In the genomic region with DNA sequence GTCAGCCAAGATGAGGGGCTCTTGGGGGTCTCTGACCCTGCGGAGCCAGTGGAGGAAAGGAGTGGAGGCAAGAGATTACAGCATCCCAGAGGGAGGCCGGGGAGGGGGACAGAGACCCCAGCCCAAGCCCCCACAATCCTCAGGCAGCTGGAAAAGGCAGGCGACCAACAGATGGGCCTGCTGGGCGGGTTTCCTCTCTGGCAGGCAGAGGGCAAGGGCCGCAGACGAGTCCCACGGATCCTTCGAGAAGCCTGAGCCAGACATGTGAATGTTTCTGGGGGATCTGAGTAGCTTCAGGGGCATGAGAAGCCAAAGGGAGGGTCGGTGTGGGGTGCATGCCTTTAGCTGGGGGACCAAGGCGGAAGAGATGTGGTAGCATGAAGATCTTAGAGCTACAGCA, we compare ENCODE assay signal across 23 cellular contexts.
"Had no signal": no experiment of that assay in that cellular context is flagged by ENCODE, and none has a peak within 500 bp of the region (broad histone marks: within the 10 kb centered on the region; RNA-seq: fewer than 3 reads in every experiment).

No MANE protein-coding gene starts in this region.

- ATAC-seq: activated CD4-positive, alpha-beta T cell treated with anti-CD3 and anti-CD28 coated beads for 36 hours; activated CD8-positive, alpha-beta T cell treated with anti-CD3 and anti-CD28 coated beads, Interleukin-2, amount 10 ng/mL, durations not matched to agents 7 days and 5 days; esophagus mucosa; gastroesophageal sphincter; heart left ventricle; left lobe of liver; psoas muscle; T-cell; upper lobe of right lung; WTC11 had no signal

- H3K36me3 Mint-ChIP-seq: activated naive CD4-positive, alpha-beta T cell treated with anti-CD3 and anti-CD28 coated beads, Interleukin-2, amount 50 U/mL, for 24 hours; T-cell; WTC11 had no signal

- H3K36me3 ChIP-seq: ascending aorta, breast epithelium, gastroesophageal sphincter, heart left ventricle, ovary, right lobe of liver, upper lobe of right lung had no signal

- H3K4me3 Mint-ChIP-seq: activated CD4-positive, alpha-beta T cell treated with anti-CD3 and anti-CD28 coated beads for 36 hours; activated CD8-positive, alpha-beta T cell treated with anti-CD3 and anti-CD28 coated beads, Interleukin-2, amount 10 ng/mL, durations not matched to agents 7 days and 5 days; activated T-cell treated with anti-CD3 and anti-CD28 coated beads, Interleukin-2, amount 50 U/mL, for 24 hours; neural crest cell; WTC11 had no signal

- DNase-seq: activated CD4-positive, alpha-beta T cell treated with anti-CD3 and anti-CD28 coated beads for 36 hours; activated CD8-positive, alpha-beta T cell treated with anti-CD3 and anti-CD28 coated beads, Interleukin-2, amount 10 ng/mL, durations not matched to agents 7 days and 5 days; activated effector memory CD4-positive, alpha-beta T cell treated with anti-CD3 and anti-CD28 coated beads, Interleukin-2, amount 50 U/mL, for 16 hours; activated T-cell treated with anti-CD3 and anti-CD28 coated beads, Interleukin-2, amount 50 U/mL, for 24 hours; cortex of kidney; heart left ventricle; kidney; ovary; psoas muscle; right lobe of liver; stimulated activated CD4-positive, alpha-beta T cell treated with anti-CD3 and anti-CD28 coated beads, Interleukin-4, amount 100 ng/mL, for 1 hour; T-cell; testis; upper lobe of right lung had no signal

- H3K27me3 ChIP-seq: ascending aorta, breast epithelium, ovary, right lobe of liver, testis, upper lobe of right lung had no signal

- H3K9me3 ChIP-seq: ascending aorta, breast epithelium, gastroesophageal sphincter, heart left ventricle, ovary, psoas muscle, right lobe of liver, testis, upper lobe of right lung had no signal

- H3K27ac ChIP-seq: ascending aorta, breast epithelium, gastroesophageal sphincter, ovary, psoas muscle, right lobe of liver, testis, upper lobe of right lung had no signal

- H3K9me3 Mint-ChIP-seq: activated naive CD4-positive, alpha-beta T cell treated with anti-CD3 and anti-CD28 coated beads, Interleukin-2, amount 50 U/mL, for 24 hours; activated T-cell treated with anti-CD3 and anti-CD28 coated beads, Interleukin-2, amount 50 U/mL, for 24 hours; neural crest cell; T-cell; WTC11 had no signal

- H3K27me3 Mint-ChIP-seq: activated naive CD4-positive, alpha-beta T cell treated with anti-CD3 and anti-CD28 coated beads, Interleukin-2, amount 50 U/mL, for 24 hours had no signal

- H3K27ac Mint-ChIP-seq: activated CD8-positive, alpha-beta T cell treated with anti-CD3 and anti-CD28 coated beads, Interleukin-2, amount 10 ng/mL, durations not matched to agents 7 days and 5 days; T-cell; WTC11 had no signal

- H3K4me3 ChIP-seq: ascending aorta, breast epithelium, gastroesophageal sphincter, heart left ventricle, ovary, psoas muscle, right lobe of liver, smooth muscle cell, testis, upper lobe of right lung had no signal
